8 cellular contexts compared by ENCODE assay signal in genomic region chr17:15966183-15966878, GRCh38. TPM values are rescaled to one million over a fixed set of nuclear protein-coding genes. Genes with fewer than 3 reads are reported as not detected.
A peak's percentile ranks its signal among the peaks of the same experiment; 100 is the strongest.
DNase-seq lines count a peak whose midpoint lies in the region; ATAC-seq and TF ChIP-seq lines count a peak whose summit lies in the region.

No MANE protein-coding gene starts in this region.

- intact Hi-C loops in right cardiac atrium (cut with DNase I), result no loop called here

- ATAC-seq in right cardiac atrium, result peak in 1 of 2 donors; percentile 12

- H3K27me3 ChIP-seq in SJCRH30 (no peaks in the 10 kb centered on the region), right cardiac atrium (ENCODE audit: control insufficient read depth, insufficient read depth) (no peaks in the 10 kb centered on the region)

- H3K4me1 ChIP-seq in SJCRH30 (peaks cover 49% of the 10 kb centered on the region), right cardiac atrium (ENCODE audit: control insufficient read depth, insufficient read depth, low read length) (no peaks in the 10 kb centered on the region)

- no peak for TF ChIP-seq CTCF in retinal pigment epithelial cell (conservative IDR thresholded peaks at IDR 0.05; ENCODE audit: low read depth, low read length)

- peak overlapping the region; percentile 37 for H3K4me3 ChIP-seq in Jurkat, Clone E6-1 (ENCODE audit: low read length)
- peak overlapping the region; percentile 45 for H3K4me3 ChIP-seq in SJCRH30
- no peak overlapping the region for H3K4me3 ChIP-seq in right cardiac atrium (ENCODE audit: low read length)
- H3K4me3 ChIP-seq in retinal pigment epithelial cell (ENCODE audit: low read length), result peak overlapping the region; percentile 15

- whole genome bisulfite sequencing in right cardiac atrium, result 61% methylated on average over 13 of the region's 13 CpGs

- H3K27ac ChIP-seq in SJCRH30, result peak overlapping the region; percentile 45
- peak overlapping the region; percentile 10 for H3K27ac ChIP-seq in right cardiac atrium (ENCODE audit: low read length)

- peak; percentile 54 for DNase-seq in Jurkat, Clone E6-1 (ENCODE audit: low read depth, low spot score)
- peak; percentile 50 to 69 for DNase-seq in SJCRH30
- no peak for DNase-seq in right cardiac atrium
- DNase-seq in retinal pigment epithelial cell (ENCODE audit: low read depth), result peak; percentile 83
- DNase-seq in activated effector memory CD4-positive, alpha-beta T cell treated with Interleukin-2 at 50 U/mL for 16 hours, result no peak
- no peak for DNase-seq in inferior parietal cortex (ENCODE audit: extremely low spot score)
- no peak for DNase-seq in stimulated activated CD4-positive, alpha-beta T cell treated with anti-CD3 and anti-CD28 coated beads, Interleukin-2, amount 100 ng/mL, for 48 hours
- DNase-seq in activated CD4-positive, alpha-beta T cell treated with anti-CD3 and anti-CD28 coated beads, Interleukin-2, amount 50 U/mL, for 1 hour, result no peak

- H3K36me3 ChIP-seq in SJCRH30, result no peaks in the 10 kb centered on the region

- H3K9me3 ChIP-seq in SJCRH30 (replicated peaks) (no peaks in the 10 kb centered on the region; the same call in 1 of the 2 replicates), right cardiac atrium (ENCODE audit: control insufficient read depth, low read length) (no peaks in the 10 kb centered on the region)

RNA-seq across cellular contexts. Expression of gene ADORA2B, which starts 21.4 kb away (rescaled TPM):
- 11.2 TPM for polyA plus RNA-seq in Jurkat, Clone E6-1 (2012; ENCODE audit: insufficient read depth, insufficient read length)
- total RNA-seq in SJCRH30 (2014; rRNA removed; shearing (Covaris generic)), result 15.1 TPM in 2 replicates
- under 1 TPM; 0.28 to 0.64 (median 0.42) TPM for total RNA-seq in right cardiac atrium
- 0.38 TPM for polyA plus RNA-seq in right cardiac atrium

RNA-seq across cellular contexts. Expression of gene ZSWIM7, which starts 33.2 kb away (rescaled TPM):
- 65.5 TPM for polyA plus RNA-seq in Jurkat, Clone E6-1 (2012; ENCODE audit: insufficient read depth, insufficient read length)
- 76.7 and 81.6 TPM in 2 replicates for total RNA-seq in SJCRH30 (2014; rRNA removed; shearing (Covaris generic))
- total RNA-seq in right cardiac atrium, result 10 to 100 TPM; 21.9 to 33.3 (median 29.8) TPM
- polyA plus RNA-seq in right cardiac atrium, result 45.2 TPM

RNA-seq across cellular contexts. Expression of gene TTC19, which starts 33.3 kb away (rescaled TPM):
- 51.6 TPM for polyA plus RNA-seq in Jurkat, Clone E6-1 (2012; ENCODE audit: insufficient read depth, insufficient read length)
- total RNA-seq in SJCRH30 (2014; rRNA removed; shearing (Covaris generic)), result 59.5 and 70.4 TPM in 2 replicates
- total RNA-seq in right cardiac atrium, result 10 to 100 TPM; 24.7 to 31.8 (median 26.8) TPM
- 17.1 TPM for polyA plus RNA-seq in right cardiac atrium

Comparison
In these comparisons a context has a peak if more than half of its experiments do, and no peak if none do; other contexts are left out.
1. DNase-seq: peak in Jurkat, Clone E6-1 (single experiment), SJCRH30 (2 of 2) and retinal pigment epithelial cell (single experiment); none in right cardiac atrium (0 of 3), activated effector memory CD4-positive, alpha-beta T cell treated with Interleukin-2 at 50 U/mL for 16 hours (single experiment), inferior parietal cortex (single experiment), stimulated activated CD4-positive, alpha-beta T cell treated with anti-CD3 and anti-CD28 coated beads, Interleukin-2, amount 100 ng/mL, for 48 hours (0 of 2) and activated CD4-positive, alpha-beta T cell treated with anti-CD3 and anti-CD28 coated beads, Interleukin-2, amount 50 U/mL, for 1 hour (single experiment).